ENCODE assay signal across 8 cellular contexts in genomic region chr17:31549121-31549524, GRCh38.
DNase-seq lines count a peak whose midpoint lies in the region; ATAC-seq and TF ChIP-seq lines count a peak whose summit lies in the region.

No MANE protein-coding gene starts in this region.

- no peaks in the 10 kb centered on the region for H3K9me3 Mint-ChIP-seq in activated CD8-positive, alpha-beta memory T cell treated with anti-CD3 and anti-CD28 coated beads, Interleukin-2, amount 10 ng/mL, durations not matched to agents 7 days and 5 days (ENCODE audit: low read depth)
- H3K9me3 Mint-ChIP-seq in T-cell: no peaks in the 10 kb centered on the region

- H3K4me1 ChIP-seq in fibroblast of lung (ENCODE audit: control insufficient read depth, extremely low read depth, insufficient read depth, low read length): no peaks in the 10 kb centered on the region

- H3K4me1 Mint-ChIP-seq in activated CD8-positive, alpha-beta memory T cell treated with anti-CD3 and anti-CD28 coated beads, Interleukin-2, amount 10 ng/mL, durations not matched to agents 7 days and 5 days: peaks cover 19% of the 10 kb centered on the region
- peaks cover 16 to 23% (median 17%) of the 10 kb centered on the region in 3 donors for H3K4me1 Mint-ChIP-seq in T-cell

- POLR2A ChIA-PET in T-cell (lab: Charles Lee): interaction anchor here in 1 of 2 donors (0.6 kb wide), 1 partner anchor 56 kb away, joined by 3 read pairs; no protein-coding TSS in a partner anchor

- H2AFZ ChIP-seq in fibroblast of lung (ENCODE audit: low read length): peak overlapping the region; percentile 81

- H3K27me3 ChIP-seq in fibroblast of lung (ENCODE audit: control insufficient read depth, insufficient read depth, low read length): no peaks in the 10 kb centered on the region

- peak overlapping the region; percentile 93 for H3K4me2 ChIP-seq in fibroblast of lung (ENCODE audit: extremely low read depth, insufficient read depth, low read length)

- peak overlapping the region; percentile 78 for H3K9ac ChIP-seq in fibroblast of lung (ENCODE audit: insufficient read depth, low read length)

- H3K9me3 ChIP-seq in fibroblast of lung (ENCODE audit: control insufficient read depth, insufficient read depth, low read depth, low read length): no peaks in the 10 kb centered on the region

- DNase-seq in activated CD8-positive, alpha-beta memory T cell treated with anti-CD3 and anti-CD28 coated beads, Interleukin-2, amount 10 ng/mL, durations not matched to agents 7 days and 5 days: peak; percentile 60
- no peak for DNase-seq in activated CD8-positive, alpha-beta memory T cell treated with anti-CD3 and anti-CD28 coated beads, Interleukin-2, amount 50 U/mL, for 4 hours
- DNase-seq in T-cell (peak in 1 of 34 experiments; percentile 8), fibroblast of lung (ENCODE audit: low read depth in 2 of 2) (no peak), nucleus accumbens (lab: John Stamatoyannopoulos, UW) (peak in 33 of 56 donors; percentile 28 to 75 (median 54)), DMS114 treated with DMSO at 0.1 percent for 48 hours (lab: John Stamatoyannopoulos, UW; ENCODE audit: unreplicated experiment) (no peak), NCI-H2107 treated with DMSO at 0.1 percent for 48 hours (lab: John Stamatoyannopoulos, UW; ENCODE audit: unreplicated experiment) (no peak)

- H3K4me3 ChIP-seq in fibroblast of lung (replicated peaks in 1 of 4; ENCODE audit: control extremely low read depth in 1 of 4, insufficient read depth in 1 of 4, low read depth in 3 of 4, low read length in 4 of 4): peak overlapping the region; percentile 54 to 89 (median 79)

- TF ChIP-seq CTCF in fibroblast of lung (conservative IDR thresholded peaks at IDR 0.05 in 1 of 2, IDR thresholded peaks at IDR 0.05 in 1 of 2; ENCODE audit: low read depth in 1 of 2, low read length in 2 of 2): no peak

- H3K27ac Mint-ChIP-seq in activated CD8-positive, alpha-beta memory T cell treated with anti-CD3 and anti-CD28 coated beads, Interleukin-2, amount 10 ng/mL, durations not matched to agents 7 days and 5 days: peak overlapping the region; percentile 84
- peak overlapping the region; percentile 74 to 84 for H3K27ac Mint-ChIP-seq in T-cell

- CTCF ChIA-PET in activated CD8-positive, alpha-beta memory T cell treated with anti-CD3 and anti-CD28 coated beads, Interleukin-2, amount 10 ng/mL, durations not matched to agents 7 days and 5 days (lab: Charles Lee): interaction anchor here (1.0 to 1.4 kb wide), 2 partner anchors 10 to 294 kb away, joined by 3 to 4 read pairs; no protein-coding TSS in a partner anchor
- CTCF ChIA-PET in T-cell (lab: Charles Lee): no interaction called here

- peaks cover 6% of the 10 kb centered on the region for H3K27me3 Mint-ChIP-seq in activated CD8-positive, alpha-beta memory T cell treated with anti-CD3 and anti-CD28 coated beads, Interleukin-2, amount 10 ng/mL, durations not matched to agents 7 days and 5 days
- no peaks in the 10 kb centered on the region for H3K27me3 Mint-ChIP-seq in T-cell

- H3K36me3 ChIP-seq in fibroblast of lung (ENCODE audit: control insufficient read depth, insufficient read depth, low read length): no peaks in the 10 kb centered on the region

- peak overlapping the region; percentile 90 for H3K4me3 Mint-ChIP-seq in activated CD8-positive, alpha-beta memory T cell treated with anti-CD3 and anti-CD28 coated beads, Interleukin-2, amount 10 ng/mL, durations not matched to agents 7 days and 5 days
- peak overlapping the region; percentile 83 to 89 (median 89) for H3K4me3 Mint-ChIP-seq in T-cell

- ATAC-seq in activated CD8-positive, alpha-beta memory T cell treated with anti-CD3 and anti-CD28 coated beads, Interleukin-2, amount 10 ng/mL, durations not matched to agents 7 days and 5 days: peak; percentile 11
- ATAC-seq in HG02938 (IDR thresholded peaks at IDR 0.05; ENCODE audit: unreplicated experiment) (peak; percentile 10), T-cell (replicated peaks in 1 of 4) (peak; percentile 7 to 14 (median 11))

- peak overlapping the region; percentile 83 for H3K27ac ChIP-seq in fibroblast of lung (ENCODE audit: insufficient read depth, low read length)

- H4K20me1 ChIP-seq in fibroblast of lung (ENCODE audit: control insufficient read depth, extremely low read depth, insufficient read depth, low read length): no peaks in the 10 kb centered on the region

- H3K36me3 Mint-ChIP-seq in activated CD8-positive, alpha-beta memory T cell treated with anti-CD3 and anti-CD28 coated beads, Interleukin-2, amount 10 ng/mL, durations not matched to agents 7 days and 5 days: no peaks in the 10 kb centered on the region
- H3K36me3 Mint-ChIP-seq in T-cell: no peaks in the 10 kb centered on the region

- peaks cover 1% of the 10 kb centered on the region for H3K79me2 ChIP-seq in fibroblast of lung (ENCODE audit: control insufficient read depth, insufficient read depth, low read length)

Comparison
In these comparisons a context has a peak if more than half of its experiments do, and no peak if none do; other contexts are left out.
1. DNase-seq: peak in activated CD8-positive, alpha-beta memory T cell treated with anti-CD3 and anti-CD28 coated beads, Interleukin-2, amount 10 ng/mL, durations not matched to agents 7 days and 5 days (single experiment) and nucleus accumbens (33 of 56); none in activated CD8-positive, alpha-beta memory T cell treated with anti-CD3 and anti-CD28 coated beads, Interleukin-2, amount 50 U/mL, for 4 hours (single experiment), fibroblast of lung (0 of 2), DMS114 treated with DMSO at 0.1 percent for 48 hours (single experiment) and NCI-H2107 treated with DMSO at 0.1 percent for 48 hours (single experiment).
2. Peak in every context shown above with its lines, with median percentiles within 50 percentile points of each other: ATAC-seq.